17 cellular contexts compared by ENCODE assay signal in genomic region chr3:72242326-72242725, GRCh38.
DNase-seq lines count a peak whose midpoint lies in the region; ATAC-seq lines count a peak whose summit lies in the region.
"Had no signal": no experiment of that assay in that cellular context is flagged by ENCODE, and none has a peak within 500 bp of the region (broad histone marks: within the 10 kb centered on the region; RNA-seq: fewer than 3 reads in every experiment).

No MANE protein-coding gene starts in this region.

- no peak for DNase-seq in stimulated activated naive CD8-positive, alpha-beta T cell treated with anti-CD3 and anti-CD28 coated beads, Interleukin-15, amount 100 ng/mL, for 72 hours
- no peak for DNase-seq in stimulated activated naive CD8-positive, alpha-beta T cell treated with anti-CD3 and anti-CD28 coated beads, Interleukin-15, Interleukin-2, amounts not matched to agents 100 U/mL and 50 U/mL, for 24 hours
- DNase-seq in putamen (ENCODE audit: low spot score): peak; percentile 79
- no peak for DNase-seq in kidney tubule cell (ENCODE audit: low spot score)
- DNase-seq in DMS153 (lab: John Stamatoyannopoulos, UW): no peak
- no peak for DNase-seq in RPMI8226
- DNase-seq: 8988T; CD8-positive, alpha-beta T cell; HCEC 1CT; IMR-90; NCI-H1105 treated with DMSO at 0.1 percent for 48 hours; NCI-H2029 treated with DMSO at 0.1 percent for 48 hours; NCI-H2171 treated with DMSO at 0.1 percent for 48 hours; NCI-H526; Right ventricle myocardium superior had no signal

- peak overlapping the region; percentile 55 to 64 for H3K27ac Mint-ChIP-seq in stimulated activated naive CD8-positive, alpha-beta T cell treated with anti-CD3 and anti-CD28 coated beads, Interleukin-15, amount 100 ng/mL, for 72 hours
- H3K27ac Mint-ChIP-seq: CD8-positive, alpha-beta T cell had no signal

- peaks cover 10% of the 10 kb centered on the region for H3K4me1 Mint-ChIP-seq in stimulated activated naive CD8-positive, alpha-beta T cell treated with anti-CD3 and anti-CD28 coated beads, Interleukin-15, amount 100 ng/mL, for 72 hours

- no peaks in the 10 kb centered on the region for H3K27me3 ChIP-seq in layer of hippocampus (ENCODE audit: control insufficient read depth, insufficient read depth, low read length)

- H3K27ac ChIP-seq in layer of hippocampus (ENCODE audit: low read depth, low read length): peak overlapping the region; percentile 71
- H3K27ac ChIP-seq: KMS-11 had no signal

- H3K27me3 Mint-ChIP-seq in stimulated activated naive CD8-positive, alpha-beta T cell treated with anti-CD3 and anti-CD28 coated beads, Interleukin-15, amount 100 ng/mL, for 72 hours: no peaks in the 10 kb centered on the region

- ATAC-seq in stimulated activated naive CD8-positive, alpha-beta T cell treated with anti-CD3 and anti-CD28 coated beads, Interleukin-15, amount 100 ng/mL, for 72 hours: no peak
- ATAC-seq in stimulated activated naive CD8-positive, alpha-beta T cell treated with anti-CD3 and anti-CD28 coated beads, Interleukin-15, Interleukin-2, amounts not matched to agents 100 U/mL and 50 U/mL, for 24 hours: no peak
- ATAC-seq: CD8-positive, alpha-beta T cell had no signal

- no peak overlapping the region for H3K4me3 Mint-ChIP-seq in stimulated activated naive CD8-positive, alpha-beta T cell treated with anti-CD3 and anti-CD28 coated beads, Interleukin-15, amount 100 ng/mL, for 72 hours
- H3K4me3 Mint-ChIP-seq: CD8-positive, alpha-beta T cell had no signal

- H3K9me3 Mint-ChIP-seq in stimulated activated naive CD8-positive, alpha-beta T cell treated with anti-CD3 and anti-CD28 coated beads, Interleukin-15, amount 100 ng/mL, for 72 hours: no peaks in the 10 kb centered on the region
- H3K9me3 Mint-ChIP-seq: CD8-positive, alpha-beta T cell had no signal
